ENCODE assay signal across 8 cellular contexts in the genomic region with DNA sequence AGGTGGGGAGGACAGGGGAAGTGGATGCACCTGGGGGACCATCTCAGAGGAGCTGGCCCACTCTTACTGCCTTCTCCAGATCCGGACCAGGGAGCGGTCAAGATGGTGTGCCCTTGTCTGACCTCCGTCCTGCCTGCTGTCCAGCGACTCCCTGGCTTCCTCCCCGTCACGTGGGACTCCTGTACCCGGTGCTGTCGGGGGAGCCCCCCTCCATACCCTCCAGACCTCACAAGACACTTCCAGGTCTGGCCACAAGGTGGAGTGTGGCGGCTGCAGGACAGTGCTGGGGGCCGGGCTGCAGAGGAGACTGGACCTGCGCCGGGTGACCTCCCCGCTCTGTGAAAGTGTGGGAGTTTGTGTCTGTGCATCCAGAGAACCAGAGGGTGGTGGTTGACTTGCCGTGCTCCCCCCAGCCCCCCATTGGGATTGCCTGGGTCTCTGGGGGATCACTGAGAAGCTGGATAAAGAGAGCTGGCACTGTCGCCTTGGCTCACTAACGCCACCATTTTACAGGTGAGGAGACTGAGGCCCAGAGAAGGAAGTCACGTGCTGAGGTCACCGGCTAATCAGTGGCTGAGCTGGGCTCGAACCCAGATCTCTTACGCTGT. TPM values are rescaled to one million over a fixed set of nuclear protein-coding genes. Genes with fewer than 3 reads are reported as not detected.
DNase-seq lines count a peak whose midpoint lies in the region; ATAC-seq and TF ChIP-seq lines count a peak whose summit lies in the region.

No MANE protein-coding gene starts in this region.

- no peak overlapping the region for H3K4me3 Mint-ChIP-seq in Caco-2 (ENCODE audit: unreplicated experiment)

- H3K27ac ChIP-seq in WERI-Rb-1 (no peak overlapping the region), mammary epithelial cell (ENCODE audit: insufficient read depth, low read depth, low read length) (no peak overlapping the region)

- no peak overlapping the region for H3K27ac Mint-ChIP-seq in Caco-2 (ENCODE audit: unreplicated experiment)

- H2AFZ ChIP-seq in mammary epithelial cell (ENCODE audit: low read depth, low read length): no peak overlapping the region

- DNase-seq in Caco-2 (peak; percentile 81 to 86), M059J (ENCODE audit: low read depth) (peak; percentile 57), WERI-Rb-1 (peak; percentile 95), mammary epithelial cell (peak; percentile 32), kidney tubule cell (ENCODE audit: low spot score) (peak; percentile 62), putamen (ENCODE audit: low spot score) (no peak)
- DNase-seq in stimulated activated CD4-positive, alpha-beta T cell treated with anti-CD3 and anti-CD28 coated beads, TNF-alpha, amount 100 ng/mL, for 4 hours (ENCODE audit: low read depth in 3 of 3): peak in 2 of 3 experiments; percentile 12 to 24

- no peak overlapping the region for H3K9ac ChIP-seq in mammary epithelial cell (ENCODE audit: insufficient read depth, low read length)

- TF ChIP-seq CTCF in Caco-2 (IDR thresholded peaks at IDR 0.05; ENCODE audit: insufficient read depth in 1 of 2, low read depth in 1 of 2, low read length in 1 of 2, severe bottlenecking in 1 of 2, unreplicated experiment in 1 of 2) (peak; percentile 92 to 94), WERI-Rb-1 (IDR thresholded peaks at IDR 0.05; ENCODE audit: low read depth, low read length) (peak; percentile 96), mammary epithelial cell (conservative IDR thresholded peaks at IDR 0.05 in 1 of 2, IDR thresholded peaks at IDR 0.05 in 1 of 2; ENCODE audit: extremely low read depth in 1 of 2, insufficient read depth in 1 of 2, low read depth in 1 of 2, low read length in 2 of 2) (peak; percentile 63 to 90)

- intact Hi-C loops in Caco-2 (cut with micrococcal nuclease; ENCODE audit: unreplicated experiment) (loop anchor here (1.0 to 2.0 kb wide), 2 partner anchors 23 to 31 kb away; no protein-coding TSS in a partner anchor), mammary epithelial cell (cut with micrococcal nuclease) (loop anchor here (1.0 to 10.0 kb wide), 5 partner anchors 31 to 989 kb away; partner anchors contain the start of genes PDCL and RC3H2)

- peaks cover 12% of the 10 kb centered on the region for H3K27me3 Mint-ChIP-seq in Caco-2 (ENCODE audit: insufficient read depth, unreplicated experiment)

- H3K36me3 Mint-ChIP-seq in Caco-2 (ENCODE audit: insufficient read depth, unreplicated experiment): no peaks in the 10 kb centered on the region

- H3K79me2 ChIP-seq in mammary epithelial cell (ENCODE audit: insufficient read depth, low read length): no peaks in the 10 kb centered on the region

- H3K9me3 ChIP-seq in Caco-2 (no peaks in the 10 kb centered on the region), WERI-Rb-1 (ENCODE audit: severe bottlenecking) (no peaks in the 10 kb centered on the region), mammary epithelial cell (replicated peaks; ENCODE audit: insufficient read depth, low read length) (no peaks in the 10 kb centered on the region)

- dilution Hi-C loops in mammary epithelial cell (cut with HindIII; ENCODE audit: low sequenced_read_pairs): no loop called here

- H3K36me3 ChIP-seq in Caco-2 (ENCODE audit: control insufficient read depth, insufficient read depth, low read length): no peaks in the 10 kb centered on the region
- H3K36me3 ChIP-seq in WERI-Rb-1: no peaks in the 10 kb centered on the region
- H3K36me3 ChIP-seq in mammary epithelial cell (ENCODE audit: insufficient read depth, low read length): no peaks in the 10 kb centered on the region

- POLR2A ChIA-PET in Caco-2 (lab: Charles Lee): no interaction called here

- CTCF ChIA-PET in Caco-2 (lab: Charles Lee): interaction anchor here (0.7 to 3.3 kb wide), 5 partner anchors 17 to 72 kb away, joined by 3 to 21 read pairs (median 3); no protein-coding TSS in a partner anchor
- CTCF ChIA-PET in mammary epithelial cell (lab: Charles Lee; ENCODE audit: low non-redundant PET): interaction anchor here (0.7 kb wide), 2 partner anchors 786 to 1295 kb away, joined by 5 to 6 read pairs; no protein-coding TSS in a partner anchor

- no peaks in the 10 kb centered on the region for H3K27me3 ChIP-seq in Caco-2 (replicated peaks; ENCODE audit: control insufficient read depth, insufficient read depth, low read length)
- no peaks in the 10 kb centered on the region for H3K27me3 ChIP-seq in WERI-Rb-1 (ENCODE audit: insufficient read depth, low read depth, severe bottlenecking)
- no peaks in the 10 kb centered on the region for H3K27me3 ChIP-seq in mammary epithelial cell (ENCODE audit: insufficient read depth, low read length)

- H3K4me1 Mint-ChIP-seq in Caco-2 (ENCODE audit: low read depth, unreplicated experiment): peaks cover 13% of the 10 kb centered on the region

- no TSS peak for BruUV-seq in Caco-2 (replicated peaks; lab: Mats Ljungman, UMichigan)
- BruUV-seq in mammary epithelial cell (replicated peaks; lab: Mats Ljungman, UMichigan): no TSS peak

- no peaks in the 10 kb centered on the region for H3K9me3 Mint-ChIP-seq in Caco-2 (ENCODE audit: unreplicated experiment)

- H3K4me1 ChIP-seq in Caco-2: peaks cover 16% of the 10 kb centered on the region
- H3K4me1 ChIP-seq in mammary epithelial cell (ENCODE audit: insufficient read depth, low read length): no peaks in the 10 kb centered on the region

- H4K20me1 ChIP-seq in mammary epithelial cell (ENCODE audit: insufficient read depth, low read length): no peaks in the 10 kb centered on the region

- H3K4me3 ChIP-seq in Caco-2 (ENCODE audit: low read depth, low read length): no peak overlapping the region
- no peak overlapping the region for H3K4me3 ChIP-seq in WERI-Rb-1 (ENCODE audit: low read depth, low read length)
- H3K4me3 ChIP-seq in mammary epithelial cell (replicated peaks in 1 of 3; ENCODE audit: insufficient read depth in 1 of 3, low read depth in 2 of 3, low read length in 3 of 3): no peak overlapping the region

- in situ Hi-C loops in mammary epithelial cell (cut with MboI; ENCODE audit: low sequenced_read_pairs in 2 of 2): loop anchor here in 1 of 2 donors (5.0 kb wide), 1 partner anchor 272 kb away; no protein-coding TSS in a partner anchor

- 22% methylated on average over 9 of the region's 20 CpGs for WGBS in mammary epithelial cell (ENCODE audit: low coverage, missing lambda C conversion rate)

- peak; percentile 53 for ATAC-seq in GM21447 (IDR thresholded peaks at IDR 0.05; ENCODE audit: unreplicated experiment)

- H3K4me2 ChIP-seq in mammary epithelial cell (ENCODE audit: insufficient read depth, low read depth, low read length): no peak overlapping the region

RNA-seq across cellular contexts. Expression of gene CRB2, which starts 1.9 kb away (rescaled TPM):
- total RNA-seq in Caco-2 (2022): 0.34 and 0.56 TPM in 2 replicates
- total RNA-seq in M059J (2014; rRNA removed; shearing (Covaris generic)): not detected in 2 replicates
- under 1 TPM in 1 of 2 donors, not detected in 1; 0.17 TPM for total RNA-seq in mammary epithelial cell
- polyA plus RNA-seq in mammary epithelial cell: not detected
- polyA minus RNA-seq in mammary epithelial cell: not detected
